1 cellular context compared by ENCODE assay signal in the genomic region with DNA sequence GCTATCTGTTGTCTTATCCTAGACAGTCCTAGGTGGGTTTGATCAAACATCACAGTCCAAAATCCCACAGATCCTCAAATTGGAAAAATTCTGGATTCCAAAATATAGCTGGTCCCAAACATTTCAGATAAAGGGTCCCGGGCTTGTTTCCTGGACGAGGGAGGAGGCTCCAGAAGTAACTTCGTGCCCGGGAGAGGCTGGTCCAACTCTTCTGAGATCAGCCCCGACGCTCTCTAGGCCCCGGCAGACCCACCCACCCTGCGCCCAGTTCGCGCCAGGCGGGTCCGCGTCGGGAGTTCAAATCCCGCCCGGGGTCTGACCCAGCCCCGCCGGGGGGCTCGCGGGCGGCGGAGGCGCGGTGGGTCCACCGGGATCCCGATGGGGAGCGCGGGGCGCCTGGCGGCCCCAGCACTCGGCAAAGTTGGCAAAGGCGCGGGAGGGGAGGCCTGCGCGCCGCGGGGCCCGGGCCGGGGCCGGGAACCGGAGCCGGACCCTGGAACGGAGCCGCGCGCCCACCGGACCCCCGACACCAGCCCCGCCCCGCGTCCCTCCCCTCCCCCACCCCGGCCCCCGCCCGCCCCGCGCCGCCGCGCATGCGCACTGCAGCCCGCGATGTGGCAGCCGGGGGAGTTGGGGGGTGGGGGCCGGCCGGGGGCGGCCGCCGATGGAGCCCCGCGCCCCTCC.
TF ChIP-seq lines count a peak whose summit lies in the region.

No MANE protein-coding gene starts in this region.

TF ChIP-seq in IMR-90, 13 proteins besides CTCF, POLR2A, EP300 and RAD21 (continued from another document):
- TF ChIP-seq FOS (IDR thresholded peaks at IDR 0.05; ENCODE audit: low read depth, low read length) (no peak), CEBPB (IDR thresholded peaks at IDR 0.05; ENCODE audit: low read depth, low read length) (no peak), RCOR1 (IDR thresholded peaks at IDR 0.05; ENCODE audit: insufficient replicate concordance, low read length) (no peak), NFE2L2 (IDR thresholded peaks at IDR 0.05; ENCODE audit: low read depth, low read length) (no peak), BHLHE40 (IDR thresholded peaks at IDR 0.05; ENCODE audit: low read depth, low read length) (no peak), MXI1 (IDR thresholded peaks at IDR 0.05; ENCODE audit: borderline replicate concordance, low read depth, low read length) (no peak), MAFK (IDR thresholded peaks at IDR 0.05; ENCODE audit: low read depth, low read length) (no peak), RFX5 (IDR thresholded peaks at IDR 0.05; ENCODE audit: low read depth, low read length) (no peak), MAZ (IDR thresholded peaks at IDR 0.05; ENCODE audit: borderline replicate concordance, low read depth, low read length) (no peak)
